Comparison of ENCODE assay signal across 8 cellular contexts in genomic region chr13:60163525-60164471, GRCh38. TPM values are rescaled to one million over a fixed set of nuclear protein-coding genes. Genes with fewer than 3 reads are reported as not detected.
DNase-seq lines count a peak whose midpoint lies in the region; ATAC-seq, FAIRE-seq and TF ChIP-seq lines count a peak whose summit lies in the region.

Gene DIAPH3 (minus strand): TSS chr13:60163928. CDS start chr13:60163766, 162 bp downstream.

- peak within 1 kb of the TSS; percentile 73 for H3K9ac ChIP-seq in smooth muscle cell (ENCODE audit: low read depth)

- ATAC-seq in GM18907 (IDR thresholded peaks at IDR 0.05; ENCODE audit: unreplicated experiment) (peak; percentile 100), HG03159 (IDR thresholded peaks at IDR 0.05; ENCODE audit: unreplicated experiment) (peak; percentile 100)

- H3K27me3 ChIP-seq in AG04450 (ENCODE audit: control insufficient read depth, insufficient read depth, low read length) (no peaks in the 10 kb centered on the region), bronchial epithelial cell (ENCODE audit: control insufficient read depth, insufficient read depth, low read length) (no peaks in the 10 kb centered on the region), smooth muscle cell (ENCODE audit: low read depth) (no peaks in the 10 kb centered on the region)

- POLR2A ChIA-PET in AG04450 (lab: Yijun Ruan, JAX), result interaction anchor here (0.6 to 1.4 kb wide), 3 partner anchors 8 to 74 kb away, joined by 3 to 4 read pairs (median 3); no protein-coding TSS in a partner anchor

- peaks cover 42% of the 10 kb centered on the region for H3K79me2 ChIP-seq in smooth muscle cell (ENCODE audit: low read depth)

- peak within 1 kb of the TSS; percentile 93 for H3K27ac ChIP-seq in AG04450 (ENCODE audit: low read depth, low read length)
- peak within 1 kb of the TSS; percentile 81 for H3K27ac ChIP-seq in smooth muscle cell (ENCODE audit: low read depth)

- TF ChIP-seq CTCF in AG04450 (IDR thresholded peaks at IDR 0.05; ENCODE audit: low read depth, low read length), result no peak
- TF ChIP-seq CTCF in WI38 (IDR thresholded peaks at IDR 0.05; ENCODE audit: low read depth, low read length), result no peak
- TF ChIP-seq CTCF in bronchial epithelial cell (IDR thresholded peaks at IDR 0.05; ENCODE audit: insufficient read depth, low read length, severe bottlenecking), result no peak
- no peak for TF ChIP-seq CTCF in smooth muscle cell (IDR thresholded peaks at IDR 0.05; ENCODE audit: borderline replicate concordance, insufficient read depth, poor library complexity, severe bottlenecking)

- H3K4me1 ChIP-seq in smooth muscle cell (ENCODE audit: low read depth), result peaks cover 25% of the 10 kb centered on the region

- peak within 1 kb of the TSS; percentile 88 for H3K4me3 ChIP-seq in AG04450 (ENCODE audit: low read depth, low read length)
- H3K4me3 ChIP-seq in WI38 (ENCODE audit: low read depth, low read length), result peak within 1 kb of the TSS; percentile 86
- peak within 1 kb of the TSS; percentile 93 for H3K4me3 ChIP-seq in bronchial epithelial cell (ENCODE audit: low read depth, low read length)
- H3K4me3 ChIP-seq in smooth muscle cell, result peak within 1 kb of the TSS; percentile 75

- H4K20me1 ChIP-seq in smooth muscle cell (ENCODE audit: low read depth), result no peaks in the 10 kb centered on the region

- CTCF ChIA-PET in AG04450 (lab: Charles Lee), result interaction anchor here (0.6 to 1.4 kb wide), 4 partner anchors 14 to 433 kb away, joined by 3 read pairs; no protein-coding TSS in a partner anchor

- no peaks in the 10 kb centered on the region for H3K9me3 ChIP-seq in AG04450 (ENCODE audit: control insufficient read depth, insufficient read depth, low read length)
- H3K9me3 ChIP-seq in smooth muscle cell (replicated peaks; ENCODE audit: low read depth), result no peaks in the 10 kb centered on the region

- peak within 1 kb of the TSS; percentile 94 for H2AFZ ChIP-seq in smooth muscle cell (ENCODE audit: low read depth)

- no peaks in the 10 kb centered on the region for H3F3A ChIP-seq in smooth muscle cell (ENCODE audit: low read depth)

- H3K36me3 ChIP-seq in bronchial epithelial cell (ENCODE audit: control insufficient read depth, insufficient read depth, low read length) (no peaks in the 10 kb centered on the region), smooth muscle cell (ENCODE audit: low read depth) (no peaks in the 10 kb centered on the region)

- 1% methylated on average over 62 of the region's 62 CpGs for WGBS in smooth muscle cell (ENCODE audit: low lambda C conversion rate)

- H3K4me2 ChIP-seq in smooth muscle cell, result peak within 1 kb of the TSS; percentile 94

- no peak for FAIRE-seq in bronchial epithelial cell (lab: Jason Lieb, UNC)

- peak; percentile 89 for DNase-seq in AG04450 (ENCODE audit: low read depth, low spot score)
- DNase-seq in NCI-H2227 treated with DMSO at 0.1 percent for 48 hours (lab: John Stamatoyannopoulos, UW), result peak; percentile 89
- peak; percentile 89 for DNase-seq in bronchial epithelial cell (ENCODE audit: low read depth)
- DNase-seq in iPS-NIHi11 (ENCODE audit: low spot score), result peak; percentile 97
- peak; percentile 71 for DNase-seq in smooth muscle cell (lab: John Stamatoyannopoulos, UW; ENCODE audit: unreplicated experiment)

RNA-seq across cellular contexts. Expression of gene DIAPH3, which starts in this region (rescaled TPM):
- polyA plus RNA-seq in AG04450 (2011; rRNA removed) (6.7 and 11.7 TPM in 2 replicates), smooth muscle cell (4.2 and 6.8 TPM in 2 replicates)
- 10.0 and 18.4 TPM in 2 replicates for polyA minus RNA-seq in AG04450 (2011; rRNA and poly(A)+ RNA removed)
- total RNA-seq in bronchial epithelial cell (0.26 and 0.51 TPM in 2 replicates), smooth muscle cell (9.5 and 10.6 TPM in 2 replicates)

Comparison
In these comparisons a context has a peak if more than half of its experiments do, and no peak if none do; other contexts are left out.
1. Peak in every context shown above with its lines: DNase-seq, ATAC-seq, H3K4me3 ChIP-seq and H3K27ac ChIP-seq.
2. Peak in DNase-seq and H3K4me3 ChIP-seq in bronchial epithelial cell; RNA of the gene not detected or under 1 TPM.